In the genomic region with DNA sequence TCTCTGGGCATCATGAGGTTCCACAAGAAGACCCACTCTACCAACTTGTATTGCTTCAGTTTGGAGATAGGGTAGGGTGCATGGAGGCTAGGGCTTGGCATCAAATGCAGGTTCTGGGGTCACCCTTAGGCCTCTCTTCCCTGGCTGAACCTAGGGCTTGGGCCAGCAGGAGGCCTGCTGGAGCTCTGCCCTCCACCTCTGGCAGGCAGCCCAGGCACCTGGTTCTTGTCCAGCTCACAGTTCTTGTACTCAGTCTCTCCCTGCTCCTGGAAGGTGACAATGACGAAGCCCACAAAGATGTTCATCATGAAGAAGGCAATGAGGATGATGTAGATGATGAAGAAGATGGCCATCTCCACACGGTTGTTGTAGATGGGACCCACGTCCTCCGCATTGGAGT, we compare ENCODE assay signal across 30 cellular contexts. TPM values are rescaled to one million over a fixed set of nuclear protein-coding genes. Genes with fewer than 3 reads are reported as not detected.
A peak's percentile ranks its signal among the peaks of the same experiment; 100 is the strongest.
DNase-seq lines count a peak whose midpoint lies in the region; ATAC-seq, FAIRE-seq and TF ChIP-seq lines count a peak whose summit lies in the region.
"Had no signal": no experiment of that assay in that cellular context is flagged by ENCODE, and none has a peak within 500 bp of the region (broad histone marks: within the 10 kb centered on the region; RNA-seq: fewer than 3 reads in every experiment).

No MANE protein-coding gene starts in this region.

- H3K9me3 ChIP-seq in right cardiac atrium (ENCODE audit: control insufficient read depth, low read length) (no peaks in the 10 kb centered on the region), neuronal stem cell (replicated peaks in 1 of 2; ENCODE audit: control insufficient read depth in 2 of 2, insufficient read depth in 1 of 2, low read depth in 1 of 2, low read length in 2 of 2) (no peaks in the 10 kb centered on the region), thyroid gland (no peaks in the 10 kb centered on the region)

- peak overlapping the region; percentile 17 for H2BK5ac ChIP-seq in neuronal stem cell (ENCODE audit: low read length)

- peaks cover 18% of the 10 kb centered on the region for H3K4me1 Mint-ChIP-seq in GM23338
- peaks cover 16% of the 10 kb centered on the region for H3K4me1 Mint-ChIP-seq in stimulated activated naive CD8-positive, alpha-beta T cell treated with anti-CD3 and anti-CD28 coated beads, Interleukin-15, amount 100 ng/mL, for 72 hours

- no peaks in the 10 kb centered on the region; the same call in 2 of the 3 replicates for H3K36me3 Mint-ChIP-seq in GM23338 (ENCODE audit: low read depth)
- H3K36me3 Mint-ChIP-seq: CD8-positive, alpha-beta T cell had no signal

- peak; percentile 91 for FAIRE-seq in bronchial epithelial cell (lab: Jason Lieb, UNC)
- FAIRE-seq: A204.1, GM12891, GM19239, RCC 7860 had no signal

- peaks cover 3% of the 10 kb centered on the region for H3K4me1 ChIP-seq in right cardiac atrium (ENCODE audit: control insufficient read depth, insufficient read depth, low read length)
- H3K4me1 ChIP-seq in neuronal stem cell (ENCODE audit: control insufficient read depth in 2 of 2, insufficient read depth in 1 of 2, low read depth in 1 of 2, low read length in 2 of 2) = peaks cover 10 to 22% of the 10 kb centered on the region in 2 donors
- peaks cover 7 to 22% of the 10 kb centered on the region in 2 donors for H3K4me1 ChIP-seq in thyroid gland
- H3K4me1 ChIP-seq in GM23338 (ENCODE audit: insufficient read depth) = peaks cover 10% of the 10 kb centered on the region

- no peaks in the 10 kb centered on the region for H3K79me2 ChIP-seq in GM23338 (replicated peaks; ENCODE audit: insufficient read depth)

- H3K4me3 ChIP-seq in right cardiac atrium (ENCODE audit: low read length) = no peak overlapping the region
- no peak overlapping the region for H3K4me3 ChIP-seq in bronchial epithelial cell (ENCODE audit: low read depth, low read length)
- no peak overlapping the region for H3K4me3 ChIP-seq in neuronal stem cell (ENCODE audit: low read length in 2 of 2)
- H3K4me3 ChIP-seq in thyroid gland (replicated peaks in 1 of 3) = no peak overlapping the region
- H3K4me3 ChIP-seq in GM23338 = no peak overlapping the region

- H3K27ac Mint-ChIP-seq in GM23338 = no peak overlapping the region
- H3K27ac Mint-ChIP-seq in stimulated activated naive CD8-positive, alpha-beta T cell treated with anti-CD3 and anti-CD28 coated beads, Interleukin-15, amount 100 ng/mL, for 72 hours = peak overlapping the region in 1 of 2 donors; percentile 44
- H3K27ac Mint-ChIP-seq: CD8-positive, alpha-beta T cell; HFFc6 had no signal

- H3K4ac ChIP-seq in neuronal stem cell (ENCODE audit: low read length) = no peak overlapping the region

- no peaks in the 10 kb centered on the region for H3K36me3 ChIP-seq in bronchial epithelial cell (ENCODE audit: control insufficient read depth, insufficient read depth, low read length)
- H3K36me3 ChIP-seq in neuronal stem cell (replicated peaks in 1 of 2; ENCODE audit: control insufficient read depth in 2 of 2, insufficient read depth in 2 of 2, low read length in 2 of 2) = no peaks in the 10 kb centered on the region
- no peaks in the 10 kb centered on the region for H3K36me3 ChIP-seq in thyroid gland
- H3K36me3 ChIP-seq in GM23338 (ENCODE audit: insufficient read depth) = no peaks in the 10 kb centered on the region

- H3K27ac ChIP-seq in right cardiac atrium (ENCODE audit: low read length) (no peak overlapping the region), neuronal stem cell (replicated peaks; ENCODE audit: low read length) (no peak overlapping the region), thyroid gland (no peak overlapping the region), GM23338 (ENCODE audit: low read depth) (no peak overlapping the region)
- H3K27ac ChIP-seq: HL-60 had no signal

- peak; percentile 83 for ATAC-seq in Right ventricle myocardium superior (ENCODE audit: poor library complexity)
- no peak for ATAC-seq in right cardiac atrium
- no peak for ATAC-seq in GM23338
- no peak for ATAC-seq in stimulated activated naive CD8-positive, alpha-beta T cell treated with anti-CD3 and anti-CD28 coated beads, Interleukin-15, amount 100 ng/mL, for 72 hours
- ATAC-seq: CD8-positive, alpha-beta T cell; SK-N-SH treated with all-trans-retinoic acid at 6 μM for 48 hours had no signal

- H4K20me1 ChIP-seq in GM23338 (replicated peaks; ENCODE audit: insufficient read depth) = no peaks in the 10 kb centered on the region

- no peak overlapping the region for H2AFZ ChIP-seq in neuronal stem cell (ENCODE audit: low read length)
- no peak overlapping the region for H2AFZ ChIP-seq in GM23338

- intact Hi-C loops in Right ventricle myocardium superior (cut with DNase I) (no loop called here), right cardiac atrium (cut with DNase I) (no loop called here), thyroid gland (cut with DNase I) (no loop called here)

- H3K27me3 Mint-ChIP-seq in GM23338 (ENCODE audit: insufficient read depth, low read depth, poor library complexity) = peaks cover 12% of the 10 kb centered on the region
- H3K27me3 Mint-ChIP-seq in stimulated activated naive CD8-positive, alpha-beta T cell treated with anti-CD3 and anti-CD28 coated beads, Interleukin-15, amount 100 ng/mL, for 72 hours = peaks cover 28% of the 10 kb centered on the region

- H4K91ac ChIP-seq in neuronal stem cell (ENCODE audit: low read depth, low read length, poor library complexity) = peak overlapping the region; percentile 67

- WGBS in right cardiac atrium = 81% methylated on average over 4 of the region's 4 CpGs
- no CpG with 5 or more reads among the region's 4 CpGs for WGBS in neuronal stem cell (ENCODE audit: extremely low coverage in 2 of 2, insufficient read length in 2 of 2, insufficient replicate concordance in 1 of 2), 2 donors
- WGBS in thyroid gland, 2 donors = 73 to 84% methylated on average over 4 of the region's 4 CpGs

- no peak overlapping the region for H3K18ac ChIP-seq in neuronal stem cell (ENCODE audit: low read length)

- no peak overlapping the region for H2AK5ac ChIP-seq in neuronal stem cell (ENCODE audit: low read depth, low read length)

- no peak overlapping the region for H2BK12ac ChIP-seq in neuronal stem cell (ENCODE audit: low read length)

- H3K9me3 Mint-ChIP-seq in GM23338 = peaks cover 2% of the 10 kb centered on the region; the same call in 1 of the 3 replicates
- H3K9me3 Mint-ChIP-seq in stimulated activated naive CD8-positive, alpha-beta T cell treated with anti-CD3 and anti-CD28 coated beads, Interleukin-15, amount 100 ng/mL, for 72 hours = no peaks in the 10 kb centered on the region
- H3K9me3 Mint-ChIP-seq: CD8-positive, alpha-beta T cell; HFFc6 had no signal

- H3K4me3 Mint-ChIP-seq in GM23338 = no peak overlapping the region
- H3K4me3 Mint-ChIP-seq in stimulated activated naive CD8-positive, alpha-beta T cell treated with anti-CD3 and anti-CD28 coated beads, Interleukin-15, amount 100 ng/mL, for 72 hours = no peak overlapping the region
- H3K4me3 Mint-ChIP-seq: CD8-positive, alpha-beta T cell; HFFc6 had no signal

- peak overlapping the region; percentile 49 for H2BK15ac ChIP-seq in neuronal stem cell (ENCODE audit: low read length)

- no peak overlapping the region for H4K8ac ChIP-seq in neuronal stem cell (ENCODE audit: low read depth, low read length)

- H3K9ac ChIP-seq in neuronal stem cell (ENCODE audit: low read depth, low read length, poor library complexity) = no peak overlapping the region

- DNase-seq in Right ventricle myocardium superior = peak; percentile 64
- no peak for DNase-seq in right cardiac atrium
- DNase-seq in bronchial epithelial cell (ENCODE audit: low read depth) = no peak
- no peak for DNase-seq in neuronal stem cell (ENCODE audit: low spot score)
- DNase-seq in thyroid gland = peak; percentile 43 to 59
- DNase-seq in GM23338 (ENCODE audit: low spot score) = no peak
- DNase-seq in stimulated activated naive CD8-positive, alpha-beta T cell treated with anti-CD3 and anti-CD28 coated beads, Interleukin-15, amount 100 ng/mL, for 72 hours = no peak
- DNase-seq in GM10266 (ENCODE audit: extremely low spot score) = no peak
- DNase-seq: CD8-positive, alpha-beta T cell; DMS53; EL; GOT3; HFFc6; IMR-90; Karpas-422; MM.1S; NCI-H1092 treated with DMSO at 0.1 percent for 48 hours; NCI-H2081; NCI-H2171 treated with DMSO at 0.1 percent for 48 hours; NCI-H446 treated with DMSO at 0.1 percent for 48 hours; SHP77 treated with DMSO at 0.1 percent for 48 hours had no signal

- H3K27me3 ChIP-seq in right cardiac atrium (ENCODE audit: control insufficient read depth, insufficient read depth) (no peaks in the 10 kb centered on the region), bronchial epithelial cell (ENCODE audit: control insufficient read depth, insufficient read depth, low read length) (peaks cover 2% of the 10 kb centered on the region), neuronal stem cell (ENCODE audit: control insufficient read depth in 3 of 3, insufficient read depth in 3 of 3, low read depth in 1 of 3, low read length in 3 of 3) (peaks cover 0 to 12% (median 0%) of the 10 kb centered on the region in 3 experiments), thyroid gland (no peaks in the 10 kb centered on the region), GM23338 (ENCODE audit: insufficient read depth) (no peaks in the 10 kb centered on the region)

- no peak overlapping the region for H3K23ac ChIP-seq in neuronal stem cell (ENCODE audit: low read depth, low read length, poor library complexity)

- no peak overlapping the region for H3K4me2 ChIP-seq in neuronal stem cell (ENCODE audit: insufficient read depth, low read length, poor library complexity, severe bottlenecking)
- no peak overlapping the region for H3K4me2 ChIP-seq in GM23338

- H3F3A ChIP-seq in GM23338 (replicated peaks; ENCODE audit: low read depth) = no peaks in the 10 kb centered on the region

- no peak overlapping the region for H2BK120ac ChIP-seq in neuronal stem cell (ENCODE audit: low read depth, low read length)

- H3K9me2 ChIP-seq in GM23338 (ENCODE audit: insufficient read depth) = peaks cover 10% of the 10 kb centered on the region

- no peaks in the 10 kb centered on the region for H3K79me1 ChIP-seq in neuronal stem cell (ENCODE audit: low read depth, low read length)

- no peak for TF ChIP-seq CTCF in bronchial epithelial cell (IDR thresholded peaks at IDR 0.05; ENCODE audit: insufficient read depth, low read length, severe bottlenecking)
- no peak for TF ChIP-seq CTCF in thyroid gland (IDR thresholded peaks at IDR 0.05)
- TF ChIP-seq CTCF in GM23338 (conservative IDR thresholded peaks at IDR 0.05; ENCODE audit: low read depth in 2 of 2) = no peak
- TF ChIP-seq CTCF in GM10266 (IDR thresholded peaks at IDR 0.05; ENCODE audit: control insufficient read depth, insufficient read depth, low read depth, missing control alignments) = no peak

- peak overlapping the region; percentile 42 for H3K14ac ChIP-seq in neuronal stem cell (ENCODE audit: low read length)

- TF ChIP-seq POLR2A in thyroid gland (IDR thresholded peaks at IDR 0.05) = no peak

RNA-seq across cellular contexts. Expression of a gene that starts 37.5 kb away (rescaled TPM):
- 0.24 TPM for total RNA-seq in Right ventricle myocardium superior
- under 1 TPM; 0.53 to 0.83 (median 0.67) TPM for total RNA-seq in right cardiac atrium
- 0.36 TPM for polyA plus RNA-seq in right cardiac atrium
- 4.2 and 5.6 TPM in 2 replicates for total RNA-seq in bronchial epithelial cell
- 8.0 TPM for polyA plus RNA-seq in neuronal stem cell (2013, experiment 1 of 2)
- 8.0 TPM for polyA plus RNA-seq in neuronal stem cell (2013, experiment 2 of 2)
- total RNA-seq in thyroid gland = 1 to 10 TPM in 3 of 4 donors, under 1 TPM in 1; 0.89 to 1.5 (median 1.1) TPM
- total RNA-seq in GM23338 (2014; rRNA removed; shearing (Covaris generic)) = 26.6 and 34.3 TPM in 2 replicates
- 4.6 and 5.3 TPM in 2 replicates for polyA plus RNA-seq in GM23338 (2016; fragmentation: Nextera tagmentation; extraction: Ambion mirVana)
- total RNA-seq: HFFc6 had no signal

RNA-seq across cellular contexts. Expression of a gene that starts 51.2 kb away (rescaled TPM):
- not detected for total RNA-seq in Right ventricle myocardium superior
- total RNA-seq in right cardiac atrium = under 1 TPM in 2 of 4 donors, not detected in 2; 0.06 to 0.09 TPM
- not detected for polyA plus RNA-seq in right cardiac atrium
- not detected in 2 replicates for total RNA-seq in bronchial epithelial cell
- polyA plus RNA-seq in neuronal stem cell (2013, experiment 1 of 2) = 0.17 TPM
- polyA plus RNA-seq in neuronal stem cell (2013, experiment 2 of 2) = 0.21 TPM
- not detected for total RNA-seq in thyroid gland
- total RNA-seq in GM23338 (2014; rRNA removed; shearing (Covaris generic)) = 0.03 and 0.04 TPM in 2 replicates
- not detected in 2 replicates for polyA plus RNA-seq in GM23338 (2016; fragmentation: Nextera tagmentation; extraction: Ambion mirVana)
- total RNA-seq: CD8-positive, alpha-beta T cell; HFFc6; HT1080; IMR-90; OCI-LY7 had no signal
- polyA plus RNA-seq: BJ, IMR-90 had no signal

Comparison
In these comparisons a context has a peak if more than half of its experiments do, and no peak if none do; other contexts are left out.
1. DNase-seq: peak in Right ventricle myocardium superior (single experiment) and thyroid gland (2 of 2); none in right cardiac atrium (0 of 3), bronchial epithelial cell (single experiment), neuronal stem cell (single experiment), GM23338 (single experiment), stimulated activated naive CD8-positive, alpha-beta T cell treated with anti-CD3 and anti-CD28 coated beads, Interleukin-15, amount 100 ng/mL, for 72 hours (0 of 2) and GM10266 (single experiment).